Comparison of ENCODE assay signal across 18 cellular contexts in genomic region chr12:84803661-84804060, GRCh38.
"Had no signal": no experiment of that assay in that cellular context is flagged by ENCODE, and none has a peak within 500 bp of the region (broad histone marks: within the 10 kb centered on the region; RNA-seq: fewer than 3 reads in every experiment).

No MANE protein-coding gene starts in this region.

- H3K36me3 Mint-ChIP-seq: naive thymus-derived CD8-positive, alpha-beta T cell had no signal

- H3K9me3 ChIP-seq: gastrocnemius medialis, heart right ventricle, pancreas had no signal

- H3K4me2 ChIP-seq: smooth muscle cell had no signal

- H3K36me3 ChIP-seq: gastrocnemius medialis, heart right ventricle, pancreas had no signal

- H3K27ac ChIP-seq: coronary artery, dorsolateral prefrontal cortex, gastrocnemius medialis, heart right ventricle, pancreas had no signal

- H3K4me3 Mint-ChIP-seq: naive thymus-derived CD8-positive, alpha-beta T cell had no signal

- H3K4me1 Mint-ChIP-seq: naive thymus-derived CD8-positive, alpha-beta T cell had no signal

- H3K27me3 ChIP-seq: gastrocnemius medialis, heart right ventricle, pancreas had no signal

- H3K4me1 ChIP-seq: gastrocnemius medialis, heart right ventricle, pancreas had no signal

- H3K4me3 ChIP-seq: coronary artery, dorsolateral prefrontal cortex, gastrocnemius medialis, heart right ventricle, pancreas, smooth muscle cell had no signal

- H3K27ac Mint-ChIP-seq: naive thymus-derived CD8-positive, alpha-beta T cell; progenitor cell of endocrine pancreas had no signal

- ATAC-seq: gastrocnemius medialis; heart right ventricle; left lobe of liver; naive thymus-derived CD8-positive, alpha-beta T cell; pancreas; right cardiac atrium had no signal

- FAIRE-seq: islet of Langerhans, pancreas, urothelium cell line had no signal

- DNase-seq: dorsolateral prefrontal cortex; effector CD8-positive, alpha-beta T cell; gastrocnemius medialis; heart right ventricle; hypothalamus; mammary epithelial cell; naive thymus-derived CD8-positive, alpha-beta T cell; pancreas; right cardiac atrium; stimulated activated CD4-positive, alpha-beta T cell treated with anti-CD3 and anti-CD28 coated beads, Interleukin-2, amount 100 ng/mL, for 48 hours; stimulated activated naive CD4-positive, alpha-beta T cell treated with Interleukin-2 at 50 U/mL for 16 hours; trophoblast cell had no signal
